Comparison of ENCODE assay signal across 19 cellular contexts in genomic region chr21:37269481-37269880, GRCh38. TPM values are rescaled to one million over a fixed set of nuclear protein-coding genes. Genes with fewer than 3 reads are reported as not detected.
DNase-seq lines count a peak whose midpoint lies in the region; ATAC-seq and TF ChIP-seq lines count a peak whose summit lies in the region.
"Had no signal": no experiment of that assay in that cellular context is flagged by ENCODE, and none has a peak within 500 bp of the region (broad histone marks: within the 10 kb centered on the region; RNA-seq: fewer than 3 reads in every experiment).

No MANE protein-coding gene starts in this region.

- ATAC-seq in T-helper 17 cell: no peak
- ATAC-seq in stimulated activated naive B cell treated with anti-CD40 and anti-IgM and Interleukin-4, amounts not matched to agents 10 μg/mL and 1 μg/mL and 100 μg/mL, for 72 hours (replicated peaks): no peak
- ATAC-seq in GM18909 (IDR thresholded peaks at IDR 0.05; ENCODE audit: poor library complexity, unreplicated experiment): no peak
- ATAC-seq in lower lobe of right lung: no peak
- ATAC-seq: gastroesophageal sphincter, left ventricle myocardium superior had no signal

- no peak overlapping the region for H3K27ac ChIP-seq in lower lobe of right lung
- H3K27ac ChIP-seq: coronary artery had no signal

- peaks cover 24% of the 10 kb centered on the region for H3K4me1 ChIP-seq in lower lobe of right lung

- no peaks in the 10 kb centered on the region for H3K9me3 Mint-ChIP-seq in activated naive CD4-positive, alpha-beta T cell treated with anti-CD3 and anti-CD28 coated beads, Interleukin-2, amount 10 ng/mL, durations not matched to agents 7 days and 5 days
- no peaks in the 10 kb centered on the region for H3K9me3 Mint-ChIP-seq in endothelial cell (ENCODE audit: unreplicated experiment)
- H3K9me3 Mint-ChIP-seq in stimulated activated naive B cell treated with anti-CD40 and anti-IgM and Interleukin-4, amounts not matched to agents 10 μg/mL and 1 μg/mL and 100 μg/mL, for 72 hours: peaks cover 0 to 2% of the 10 kb centered on the region in 2 donors

- intact Hi-C loops in lower lobe of right lung (cut with DNase I): no loop called here

- H3K4me3 ChIP-seq in lower lobe of right lung: no peak overlapping the region
- H3K4me3 ChIP-seq: ascending aorta, coronary artery, gastroesophageal sphincter, HAP-1 had no signal

- CTCF ChIA-PET in activated naive CD4-positive, alpha-beta T cell treated with anti-CD3 and anti-CD28 coated beads, Interleukin-2, amount 10 ng/mL, durations not matched to agents 7 days and 5 days (lab: Charles Lee): no interaction called here

- H3K27ac Mint-ChIP-seq in activated naive CD4-positive, alpha-beta T cell treated with anti-CD3 and anti-CD28 coated beads, Interleukin-2, amount 10 ng/mL, durations not matched to agents 7 days and 5 days: peak overlapping the region; percentile 99
- H3K27ac Mint-ChIP-seq in T-helper 17 cell: no peak overlapping the region
- H3K27ac Mint-ChIP-seq in endothelial cell (ENCODE audit: unreplicated experiment): no peak overlapping the region
- no peak overlapping the region for H3K27ac Mint-ChIP-seq in stimulated activated naive B cell treated with anti-CD40 and anti-IgM and Interleukin-4, amounts not matched to agents 10 μg/mL and 1 μg/mL and 100 μg/mL, for 72 hours

- TF ChIP-seq CTCF in endothelial cell (IDR thresholded peaks at IDR 0.05; ENCODE audit: unreplicated experiment): no peak
- no peak for TF ChIP-seq CTCF in lower lobe of right lung (IDR thresholded peaks at IDR 0.05)

- peaks cover 41% of the 10 kb centered on the region for H3K4me1 Mint-ChIP-seq in activated naive CD4-positive, alpha-beta T cell treated with anti-CD3 and anti-CD28 coated beads, Interleukin-2, amount 10 ng/mL, durations not matched to agents 7 days and 5 days
- H3K4me1 Mint-ChIP-seq in T-helper 17 cell (peaks cover 25% of the 10 kb centered on the region), endothelial cell (ENCODE audit: unreplicated experiment) (peaks cover 19% of the 10 kb centered on the region)
- peaks cover 19 to 37% of the 10 kb centered on the region in 2 donors for H3K4me1 Mint-ChIP-seq in stimulated activated naive B cell treated with anti-CD40 and anti-IgM and Interleukin-4, amounts not matched to agents 10 μg/mL and 1 μg/mL and 100 μg/mL, for 72 hours

- peak overlapping the region; percentile 89 for H3K4me3 Mint-ChIP-seq in activated naive CD4-positive, alpha-beta T cell treated with anti-CD3 and anti-CD28 coated beads, Interleukin-2, amount 10 ng/mL, durations not matched to agents 7 days and 5 days
- H3K4me3 Mint-ChIP-seq in T-helper 17 cell: peak overlapping the region; percentile 3
- peak overlapping the region; percentile 32 for H3K4me3 Mint-ChIP-seq in endothelial cell (ENCODE audit: unreplicated experiment)
- H3K4me3 Mint-ChIP-seq in stimulated activated naive B cell treated with anti-CD40 and anti-IgM and Interleukin-4, amounts not matched to agents 10 μg/mL and 1 μg/mL and 100 μg/mL, for 72 hours: peak overlapping the region; percentile 45 to 89

- no peaks in the 10 kb centered on the region for H3K36me3 ChIP-seq in lower lobe of right lung
- H3K36me3 ChIP-seq: ascending aorta, gastroesophageal sphincter had no signal

- H3K27me3 ChIP-seq in lower lobe of right lung (ENCODE audit: low read depth): no peaks in the 10 kb centered on the region
- H3K27me3 ChIP-seq: ascending aorta, gastroesophageal sphincter had no signal

- no peak for DNase-seq in activated naive CD4-positive, alpha-beta T cell treated with anti-CD3 and anti-CD28 coated beads, Interleukin-2, amount 10 ng/mL, durations not matched to agents 7 days and 5 days
- DNase-seq in activated naive CD4-positive, alpha-beta T cell treated with anti-CD3 and anti-CD28 coated beads, Interleukin-2, amount 50 U/mL, for 16 hours: no peak
- no peak for DNase-seq in T-helper 17 cell
- no peak for DNase-seq in endothelial cell (ENCODE audit: low spot score)
- DNase-seq in stimulated activated naive B cell treated with anti-CD40 and anti-IgM and Interleukin-4, amounts not matched to agents 10 μg/mL and 1 μg/mL and 100 μg/mL, for 72 hours: no peak
- DNase-seq in NCI-H82 (lab: John Stamatoyannopoulos, UW): no peak
- DNase-seq in lower lobe of right lung: no peak
- DNase-seq: activated CD4-positive, CD25-positive, alpha-beta regulatory T cell; erythroblast; GDM1; left ventricle myocardium superior; NCI-H1436; NCI-H226; NK-92 treated with Interleukin-12 subunit alpha and Interleukin-12 subunit beta, amount 100 ng/mL, for 24 hours had no signal

- H3K36me3 Mint-ChIP-seq in activated naive CD4-positive, alpha-beta T cell treated with anti-CD3 and anti-CD28 coated beads, Interleukin-2, amount 10 ng/mL, durations not matched to agents 7 days and 5 days: peaks cover 15% of the 10 kb centered on the region
- H3K36me3 Mint-ChIP-seq in T-helper 17 cell (ENCODE audit: low read depth): peaks cover 3% of the 10 kb centered on the region
- H3K36me3 Mint-ChIP-seq in endothelial cell (ENCODE audit: low read depth, unreplicated experiment): no peaks in the 10 kb centered on the region
- H3K36me3 Mint-ChIP-seq in stimulated activated naive B cell treated with anti-CD40 and anti-IgM and Interleukin-4, amounts not matched to agents 10 μg/mL and 1 μg/mL and 100 μg/mL, for 72 hours: peaks cover 9 to 21% of the 10 kb centered on the region in 2 donors

- peaks cover 12% of the 10 kb centered on the region for H3K27me3 Mint-ChIP-seq in activated naive CD4-positive, alpha-beta T cell treated with anti-CD3 and anti-CD28 coated beads, Interleukin-2, amount 10 ng/mL, durations not matched to agents 7 days and 5 days
- H3K27me3 Mint-ChIP-seq in T-helper 17 cell (no peaks in the 10 kb centered on the region), endothelial cell (ENCODE audit: unreplicated experiment) (peaks cover 6% of the 10 kb centered on the region)
- H3K27me3 Mint-ChIP-seq in stimulated activated naive B cell treated with anti-CD40 and anti-IgM and Interleukin-4, amounts not matched to agents 10 μg/mL and 1 μg/mL and 100 μg/mL, for 72 hours: peaks cover 0 to 4% of the 10 kb centered on the region in 2 donors

- H3K9me3 ChIP-seq in T-helper 17 cell (ENCODE audit: control insufficient read depth, low read length, poor library complexity, severe bottlenecking) (no peaks in the 10 kb centered on the region), lower lobe of right lung (no peaks in the 10 kb centered on the region)
- H3K9me3 ChIP-seq: ascending aorta, gastroesophageal sphincter, HAP-1 had no signal

RNA-seq across cellular contexts. Expression of gene VPS26C, which starts 2.3 kb away (rescaled TPM):
- total RNA-seq in T-helper 17 cell (10 to 100 TPM; 42.9 to 45.8 TPM), endothelial cell (ENCODE audit: unreplicated experiment) (63.8 TPM), lower lobe of right lung (62.2 TPM)

Comparison
In these comparisons a context has a peak if more than half of its experiments do, and no peak if none do; other contexts are left out.
1. H3K4me3 Mint-ChIP-seq: peak in every context shown above with its lines; median percentile 89 in activated naive CD4-positive, alpha-beta T cell treated with anti-CD3 and anti-CD28 coated beads, Interleukin-2, amount 10 ng/mL, durations not matched to agents 7 days and 5 days; 67 in stimulated activated naive B cell treated with anti-CD40 and anti-IgM and Interleukin-4, amounts not matched to agents 10 μg/mL and 1 μg/mL and 100 μg/mL, for 72 hours; 32 in endothelial cell; 3 in T-helper 17 cell.